27 cellular contexts compared by ENCODE assay signal in the genomic region with DNA sequence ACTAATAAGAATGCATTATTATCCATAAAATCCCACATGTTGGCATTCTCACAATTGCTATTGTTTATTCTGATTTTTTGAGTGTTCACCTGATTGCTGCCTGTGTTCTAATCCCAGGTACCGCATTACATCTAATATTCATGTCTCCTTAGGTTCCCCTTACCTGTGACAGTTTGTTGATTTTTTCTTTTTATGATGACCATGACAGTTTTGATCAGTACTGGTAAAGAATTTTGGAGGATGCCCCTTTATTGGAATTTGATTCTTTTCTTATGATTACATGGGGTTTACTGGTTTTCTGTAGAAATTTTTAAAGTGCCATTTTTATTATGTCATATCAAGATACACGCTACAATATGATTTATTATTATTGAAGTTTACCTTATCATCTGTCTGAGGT.
"Had no signal": no experiment of that assay in that cellular context is flagged by ENCODE, and none has a peak within 500 bp of the region (broad histone marks: within the 10 kb centered on the region; RNA-seq: fewer than 3 reads in every experiment).

No MANE protein-coding gene starts in this region.

- ATAC-seq: stimulated activated effector memory CD8-positive, alpha-beta T cell treated with anti-CD3 and anti-CD28 coated beads, Interleukin-12 subunit alpha, Interleukin-12 subunit beta, amount 100 ng/mL, for 72 hours; stimulated activated memory B cell treated with anti-CD40 and anti-IgM and Interleukin-4, amounts not matched to agents 10 μg/mL and 1 μg/mL and 100 μg/mL, for 72 hours; stimulated activated naive B cell treated with anti-CD40 and anti-IgM and Interleukin-4, amounts not matched to agents 10 μg/mL and 1 μg/mL and 100 μg/mL, for 72 hours; stimulated activated naive CD8-positive, alpha-beta T cell treated with anti-CD3 and anti-CD28 coated beads, Interleukin-15, amount 100 ng/mL, for 72 hours; stimulated activated naive CD8-positive, alpha-beta T cell treated with anti-CD3 and anti-CD28 coated beads, Interleukin-15, Interleukin-2, amounts not matched to agents 100 U/mL and 50 U/mL, for 24 hours; upper lobe of right lung had no signal

- H3K27me3 ChIP-seq: stomach, suprapubic skin, testis, thyroid gland, tibial artery, tibial nerve, transverse colon, upper lobe of left lung, upper lobe of right lung, uterus, vagina had no signal

- H3K4me1 ChIP-seq: stomach, suprapubic skin, testis, thyroid gland, tibial artery, transverse colon, upper lobe of left lung, upper lobe of right lung, uterus, vagina had no signal

- H3K27ac ChIP-seq: stomach, suprapubic skin, testis, thoracic aorta, thyroid gland, tibial artery, tibial nerve, transverse colon, upper lobe of left lung, upper lobe of right lung, uterus, vagina had no signal

- FAIRE-seq: urothelium cell line had no signal

- H3K4me3 ChIP-seq: stomach, suprapubic skin, testis, thoracic aorta, thyroid gland, tibial artery, tibial nerve, transverse colon, upper lobe of left lung, upper lobe of right lung, uterus, vagina had no signal

- H3K36me3 ChIP-seq: stomach, suprapubic skin, thoracic aorta, thyroid gland, tibial artery, tibial nerve, transverse colon, upper lobe of left lung, upper lobe of right lung, uterus, vagina had no signal

- H3K9me3 ChIP-seq: stomach, suprapubic skin, testis, thoracic aorta, thyroid gland, tibial artery, tibial nerve, transverse colon, upper lobe of left lung, upper lobe of right lung, uterus, vagina had no signal

- DNase-seq: stimulated activated CD4-positive, alpha-beta T cell treated with anti-CD3 and anti-CD28 coated beads, Interleukin-2, amount 100 ng/mL, for 48 hours; stimulated activated CD4-positive, alpha-beta T cell treated with anti-CD3 and anti-CD28 coated beads, Interleukin-4, amount 100 ng/mL, for 1 hour; stimulated activated CD4-positive, alpha-beta T cell treated with anti-CD3 and anti-CD28 coated beads, Interleukin-4, amount 100 ng/mL, for 24 hours; stimulated activated CD4-positive, alpha-beta T cell treated with anti-CD3 and anti-CD28 coated beads, Interleukin-4, amount 100 ng/mL, for 4 hours; stimulated activated CD8-positive, alpha-beta memory T cell treated with anti-CD3 and anti-CD28 coated beads, Interleukin-4, amount 100 ng/mL, for 48 hours; stimulated activated naive B cell treated with anti-CD40 and anti-IgM and Interleukin-4, amounts not matched to agents 10 μg/mL and 1 μg/mL and 100 μg/mL, for 72 hours; stimulated activated naive CD4-positive, alpha-beta T cell; stimulated activated naive CD4-positive, alpha-beta T cell treated with Interleukin-2 at 50 U/mL for 16 hours; stimulated activated naive CD8-positive, alpha-beta T cell treated with anti-CD3 and anti-CD28 coated beads, Interleukin-15, amount 100 ng/mL, for 72 hours; stimulated activated naive CD8-positive, alpha-beta T cell treated with anti-CD3 and anti-CD28 coated beads, Interleukin-15, Interleukin-2, amounts not matched to agents 100 U/mL and 50 U/mL, for 24 hours; stomach; substantia nigra; testis; thyroid gland; tibial artery; transverse colon; trophoblast cell; upper lobe of left lung; upper lobe of right lung; uterus had no signal
